In genomic region chr7:148983220-148984146, GRCh38 we compare ENCODE assay signal across 1 cellular context.
TF ChIP-seq lines count a peak whose summit lies in the region.

No MANE protein-coding gene starts in this region.

TF ChIP-seq in A549, 52 proteins besides CTCF, POLR2A, EP300 and RAD21 (continued from another document):
- TF ChIP-seq MAX (IDR thresholded peaks at IDR 0.05) (peak; percentile 53; the same call in 1 of the 2 replicates), RCOR1 (IDR thresholded peaks at IDR 0.05; ENCODE audit: low read depth, low read length) (no peak), HEYL (CRISPR knock-in tag; IDR thresholded peaks at IDR 0.05) (no peak), CEBPB (IDR thresholded peaks at IDR 0.05) (peak in 1 of 2 experiments; percentile 39; a peak in 1 of 4 replicates), JUN (IDR thresholded peaks at IDR 0.05) (0 out of 5 replicates have a peak, but pooled peaks of 1 of the 2 experiments have one; percentile 38)
